8 cellular contexts compared by ENCODE assay signal in genomic region chr17:44708401-44709263, GRCh38. TPM values are rescaled to one million over a fixed set of nuclear protein-coding genes. Genes with fewer than 3 reads are reported as not detected.
DNase-seq lines count a peak whose midpoint lies in the region; ATAC-seq and TF ChIP-seq lines count a peak whose summit lies in the region.

Gene DBF4B, plus strand, starts transcription at chr17:44708665. Its CDS starts 156 bp downstream, at chr17:44708821.

- H3K36me3 Mint-ChIP-seq in activated naive CD4-positive, alpha-beta T cell treated with anti-CD3 and anti-CD28 coated beads, Interleukin-2, amount 50 U/mL, for 72 hours = peaks cover 0 to under 1% of the 10 kb centered on the region in 2 donors
- no peaks in the 10 kb centered on the region for H3K36me3 Mint-ChIP-seq in glutamatergic neuron (ENCODE audit: unreplicated experiment)

- no peaks in the 10 kb centered on the region for H3K27me3 Mint-ChIP-seq in glutamatergic neuron (ENCODE audit: unreplicated experiment)

- H3K9me3 ChIP-seq in suprapubic skin = no peaks in the 10 kb centered on the region

- H3K4me3 ChIP-seq in AG09309 (ENCODE audit: control insufficient read depth, low read depth, low read length) (peak within 1 kb of the TSS; percentile 94), suprapubic skin (peak within 1 kb of the TSS; percentile 78)

- DNase-seq in AG09309 (ENCODE audit: low read depth) = peak; percentile 64
- peak; percentile 88 for DNase-seq in NCI-H1092 treated with DMSO at 0.1 percent for 48 hours (lab: John Stamatoyannopoulos, UW)
- DNase-seq in activated naive CD4-positive, alpha-beta T cell treated with anti-CD3 and anti-CD28 coated beads, Interleukin-2, amount 50 U/mL, for 72 hours (ENCODE audit: low spot score in 2 of 2) = peak; percentile 80 to 83
- peak; percentile 80 for DNase-seq in glutamatergic neuron
- DNase-seq in omental fat pad (ENCODE audit: low spot score) = peak; percentile 42
- peak; percentile 81 to 87 for DNase-seq in suprapubic skin (ENCODE audit: low spot score in 2 of 2)

- no peaks in the 10 kb centered on the region for H3K9me3 Mint-ChIP-seq in activated naive CD4-positive, alpha-beta T cell treated with anti-CD3 and anti-CD28 coated beads, Interleukin-2, amount 50 U/mL, for 72 hours
- no peaks in the 10 kb centered on the region for H3K9me3 Mint-ChIP-seq in glutamatergic neuron (ENCODE audit: unreplicated experiment)

- H3K27ac ChIP-seq in suprapubic skin = peak within 1 kb of the TSS; percentile 63

- no peak within 1 kb of the TSS for H3K4me3 Mint-ChIP-seq in glutamatergic neuron (ENCODE audit: unreplicated experiment)

- under 1% methylated on average over 52 of the region's 52 CpGs for WGBS in suprapubic skin

- no peaks in the 10 kb centered on the region for H3K27me3 ChIP-seq in suprapubic skin

- no peak within 1 kb of the TSS for H3K27ac Mint-ChIP-seq in activated naive CD4-positive, alpha-beta T cell treated with anti-CD3 and anti-CD28 coated beads, Interleukin-2, amount 50 U/mL, for 72 hours
- no peak within 1 kb of the TSS for H3K27ac Mint-ChIP-seq in glutamatergic neuron (ENCODE audit: unreplicated experiment)

- no peak for TF ChIP-seq POLR2A in suprapubic skin (IDR thresholded peaks at IDR 0.05)

- peak; percentile 65 for ATAC-seq in GM19372 (IDR thresholded peaks at IDR 0.05; ENCODE audit: low read depth, unreplicated experiment)
- peak; percentile 84 for ATAC-seq in SK-N-SH treated with all-trans-retinoic acid at 6 μM for 48 hours
- peak; percentile 86 for ATAC-seq in activated naive CD4-positive, alpha-beta T cell treated with anti-CD3 and anti-CD28 coated beads, Interleukin-2, amount 50 U/mL, for 72 hours
- ATAC-seq in omental fat pad (ENCODE audit: low FRiP score) = peak; percentile 80

- no peak for TF ChIP-seq EP300 in suprapubic skin (IDR thresholded peaks at IDR 0.05)

- TF ChIP-seq CTCF in AG09309 (IDR thresholded peaks at IDR 0.05; ENCODE audit: control insufficient read depth, insufficient read depth, low read depth, low read length, missing control alignments) (no peak), glutamatergic neuron (IDR thresholded peaks at IDR 0.05; ENCODE audit: partially characterized antibody, unreplicated experiment) (no peak), omental fat pad (IDR thresholded peaks at IDR 0.05) (no peak), suprapubic skin (IDR thresholded peaks at IDR 0.05) (no peak)

- H3K4me1 Mint-ChIP-seq in glutamatergic neuron (ENCODE audit: low read depth, unreplicated experiment) = no peaks in the 10 kb centered on the region

- peaks cover 20% of the 10 kb centered on the region for H3K4me1 ChIP-seq in suprapubic skin

- no peaks in the 10 kb centered on the region for H3K36me3 ChIP-seq in suprapubic skin

TF ChIP-seq in SK-N-SH treated with all-trans-retinoic acid at 6 μM for 48 hours, 23 proteins besides CTCF, POLR2A, EP300 and RAD21:
- TF ChIP-seq CSRNP3 (CRISPR knock-in tag; IDR thresholded peaks at IDR 0.05) (no peak), SNAI2 (CRISPR knock-in tag; IDR thresholded peaks at IDR 0.05) (no peak), TOX (CRISPR knock-in tag; IDR thresholded peaks at IDR 0.05; ENCODE audit: borderline replicate concordance) (no peak), ESRRG (CRISPR knock-in tag; IDR thresholded peaks at IDR 0.05) (no peak), ISL1 (CRISPR knock-in tag; IDR thresholded peaks at IDR 0.05) (no peak), TCF4 (CRISPR knock-in tag; IDR thresholded peaks at IDR 0.05; ENCODE audit: borderline replicate concordance) (no peak), ZNF8 (CRISPR knock-in tag; IDR thresholded peaks at IDR 0.05) (no peak), TSHZ2 (CRISPR knock-in tag; IDR thresholded peaks at IDR 0.05) (no peak), ZNF70 (CRISPR knock-in tag; IDR thresholded peaks at IDR 0.05) (no peak), RARB (CRISPR knock-in tag; IDR thresholded peaks at IDR 0.05) (no peak), CSDC2 (CRISPR knock-in tag; IDR thresholded peaks at IDR 0.05) (no peak), ZFP30 (CRISPR knock-in tag; IDR thresholded peaks at IDR 0.05) (no peak), BACH2 (CRISPR knock-in tag; IDR thresholded peaks at IDR 0.05; ENCODE audit: borderline replicate concordance) (no peak), ZC3H10 (CRISPR knock-in tag; IDR thresholded peaks at IDR 0.05) (no peak), PATZ1 (CRISPR knock-in tag; IDR thresholded peaks at IDR 0.05; ENCODE audit: borderline replicate concordance) (no peak), PPARA (CRISPR knock-in tag; IDR thresholded peaks at IDR 0.05; ENCODE audit: borderline replicate concordance) (no peak), ARNTL (CRISPR knock-in tag; IDR thresholded peaks at IDR 0.05; ENCODE audit: borderline replicate concordance, low read depth) (no peak), GLIS3 (CRISPR knock-in tag; IDR thresholded peaks at IDR 0.05) (no peak)

RNA-seq across cellular contexts. Expression of gene DBF4B, which starts in this region (rescaled TPM):
- 10 to 100 TPM; 31.6 to 31.8 TPM for total RNA-seq in activated naive CD4-positive, alpha-beta T cell treated with anti-CD3 and anti-CD28 coated beads, Interleukin-2, amount 50 U/mL, for 72 hours
- 15.5 TPM for total RNA-seq in glutamatergic neuron (ENCODE audit: unreplicated experiment)
- 1 to 10 TPM; 1.6 to 6.3 (median 2.5) TPM for total RNA-seq in omental fat pad
- 1 to 10 TPM; 3.5 to 8.9 (median 3.7) TPM for total RNA-seq in suprapubic skin

Comparison
In these comparisons a context has a peak if more than half of its experiments do, and no peak if none do; other contexts are left out.
1. Peak in every context shown above with its lines: DNase-seq, ATAC-seq, H3K4me3 ChIP-seq and H3K27ac ChIP-seq.